In genomic region chr18:12318334-12318697, GRCh38 we compare ENCODE assay signal across 1 cellular context.
TF ChIP-seq lines count a peak whose summit lies in the region.

No MANE protein-coding gene starts in this region.

TF ChIP-seq in K562, 482 proteins besides CTCF, POLR2A, EP300 and RAD21:
- no peak for TF ChIP-seq TBP (optimal IDR thresholded peaks at IDR 0.05; ENCODE audit: low read depth, low read length)
- TF ChIP-seq TFE3 (CRISPR knock-in tag; IDR thresholded peaks at IDR 0.05) = no peak
- no peak for TF ChIP-seq CBX5 (IDR thresholded peaks at IDR 0.05; ENCODE audit: borderline replicate concordance, low read depth)
- no peak for TF ChIP-seq ZNF133 (CRISPR knock-in tag; IDR thresholded peaks at IDR 0.05)
- TF ChIP-seq SMAD4 (CRISPR knock-in tag; conservative IDR thresholded peaks at IDR 0.05) = no peak
